Comparison of ENCODE assay signal across 9 cellular contexts in the genomic region with DNA sequence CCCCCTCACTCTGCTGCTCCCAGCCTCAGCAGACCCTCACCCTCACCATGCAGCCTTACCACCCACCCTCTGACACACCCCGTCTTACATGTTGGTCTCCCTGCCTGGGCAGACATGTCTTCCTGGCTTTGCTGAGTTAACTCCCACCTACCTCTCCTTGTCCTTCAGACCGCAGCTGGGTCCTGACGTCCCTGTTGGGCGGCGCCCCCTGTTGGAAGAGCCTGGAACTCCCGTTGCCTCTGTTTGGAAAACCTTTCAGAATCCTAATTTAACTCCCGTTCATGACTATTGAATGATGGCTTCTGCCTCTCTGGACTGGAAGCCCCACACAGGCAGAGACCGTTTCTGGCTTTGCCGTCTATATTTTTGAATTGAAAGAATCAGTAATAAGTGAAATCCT.
DNase-seq lines count a peak whose midpoint lies in the region; ATAC-seq and TF ChIP-seq lines count a peak whose summit lies in the region.
"Had no signal": no experiment of that assay in that cellular context is flagged by ENCODE, and none has a peak within 500 bp of the region (broad histone marks: within the 10 kb centered on the region; RNA-seq: fewer than 3 reads in every experiment).

No MANE protein-coding gene starts in this region.

- ATAC-seq in mucosa of descending colon (peak; percentile 26), HG02884 (IDR thresholded peaks at IDR 0.05; ENCODE audit: unreplicated experiment) (no peak)
- ATAC-seq: left lobe of liver had no signal

- H3K27ac ChIP-seq in WERI-Rb-1 = no peak overlapping the region

- TF ChIP-seq CTCF in WERI-Rb-1 (IDR thresholded peaks at IDR 0.05; ENCODE audit: low read depth, low read length) (peak; percentile 72), mucosa of descending colon (IDR thresholded peaks at IDR 0.05) (no peak)

- H3K9me3 ChIP-seq in HAP-1 (no peaks in the 10 kb centered on the region), WERI-Rb-1 (ENCODE audit: severe bottlenecking) (peaks cover 8% of the 10 kb centered on the region), mucosa of descending colon (no peaks in the 10 kb centered on the region)

- no peaks in the 10 kb centered on the region for H3K36me3 ChIP-seq in HAP-1 (replicated peaks)
- no peaks in the 10 kb centered on the region for H3K36me3 ChIP-seq in WERI-Rb-1
- no peaks in the 10 kb centered on the region for H3K36me3 ChIP-seq in mucosa of descending colon (ENCODE audit: low read depth)

- intact Hi-C loops in mucosa of descending colon (cut with DNase I, micrococcal nuclease) = no loop called here
- intact Hi-C loops in head of caudate nucleus (cut with DNase I) = no loop called here

- DNase-seq in NCI-H82 (lab: John Stamatoyannopoulos, UW) (peak; percentile 38), NCI-H82 treated with DMSO at 0.1 percent for 48 hours (lab: John Stamatoyannopoulos, UW; ENCODE audit: unreplicated experiment) (no peak), HAP-1 (ENCODE audit: low spot score in 2 of 2) (peak; percentile 19 to 74), WERI-Rb-1 (peak; percentile 48), mucosa of descending colon (no peak), NCI-H2171 (lab: John Stamatoyannopoulos, UW) (no peak), head of caudate nucleus (no peak)

- in situ Hi-C loops in HAP-1 (cut with MboI; ENCODE audit: low sequenced_read_pairs) = no loop called here

- no peak overlapping the region for H3K4me3 ChIP-seq in HAP-1
- H3K4me3 ChIP-seq in WERI-Rb-1 (ENCODE audit: low read depth, low read length) = no peak overlapping the region
- H3K4me3 ChIP-seq in mucosa of descending colon = no peak overlapping the region

- peaks cover 8% of the 10 kb centered on the region; the same call in 1 of the 2 replicates for H3K27me3 ChIP-seq in HAP-1 (ENCODE audit: low read depth)
- H3K27me3 ChIP-seq in WERI-Rb-1 (ENCODE audit: insufficient read depth, low read depth, severe bottlenecking) = peaks cover 87% of the 10 kb centered on the region

- H3K4me1 ChIP-seq in HAP-1 (no peaks in the 10 kb centered on the region), mucosa of descending colon (ENCODE audit: low read depth) (no peaks in the 10 kb centered on the region)

Comparison
In these comparisons a context has a peak if more than half of its experiments do, and no peak if none do; other contexts are left out.
1. DNase-seq: peak in NCI-H82 (single experiment), HAP-1 (2 of 2) and WERI-Rb-1 (single experiment); none in NCI-H82 treated with DMSO at 0.1 percent for 48 hours (single experiment), mucosa of descending colon (0 of 3), NCI-H2171 (single experiment) and head of caudate nucleus (0 of 42).